Comparison of ENCODE assay signal across 12 cellular contexts in genomic region chrX:8758706-8759105, GRCh38. TPM values are rescaled to one million over a fixed set of nuclear protein-coding genes. Genes with fewer than 3 reads are reported as not detected.
DNase-seq lines count a peak whose midpoint lies in the region; ATAC-seq and TF ChIP-seq lines count a peak whose summit lies in the region.
"Not testable (repeated sequence)": the region's sequence is repeated elsewhere in the genome, so short reads cannot be mapped to it uniquely, and the experiment has no call there.
"Had no signal": no experiment of that assay in that cellular context is flagged by ENCODE, and none has a peak within 500 bp of the region (broad histone marks: within the 10 kb centered on the region; RNA-seq: fewer than 3 reads in every experiment).

No MANE protein-coding gene starts in this region.

- H3K4me2 ChIP-seq in IMR-90 (ENCODE audit: low read depth, low read length) = not testable (repeated sequence)
- peak overlapping the region; percentile 40 for H3K4me2 ChIP-seq in osteoblast (ENCODE audit: insufficient read depth, low read length)

- H2BK120ac ChIP-seq in IMR-90 (ENCODE audit: low read depth, low read length) = not testable (repeated sequence)

- not testable (repeated sequence) for H2AK9ac ChIP-seq in IMR-90 (replicated peaks; ENCODE audit: low read depth, low read length, poor library complexity)

- H3K79me2 ChIP-seq in osteoblast (ENCODE audit: insufficient read depth, low read length) = not testable (repeated sequence)

- H3K9me1 ChIP-seq in IMR-90 (ENCODE audit: insufficient read depth, low read length) = not testable (repeated sequence)

- not testable (repeated sequence) for H4K20me1 ChIP-seq in IMR-90 (ENCODE audit: insufficient read depth, low read length); osteoblast (ENCODE audit: insufficient read depth, low read length)

- not testable (repeated sequence) for H3K9me3 ChIP-seq in AG04450 (ENCODE audit: control insufficient read depth, insufficient read depth, low read length); IMR-90 (ENCODE audit: control insufficient read depth, insufficient read depth, low read length); RWPE2 (ENCODE audit: severe bottlenecking); osteoblast (ENCODE audit: low read depth, low read length)

- H3K23ac ChIP-seq in IMR-90 (ENCODE audit: low read depth, low read length) = not testable (repeated sequence)

- DNase-seq in AG04450 (ENCODE audit: low read depth, low spot score); RWPE2 (ENCODE audit: low spot score); epithelial cell of prostate (ENCODE audit: low read depth, low spot score); osteoblast (ENCODE audit: insufficient read length, low spot score, missing footprints): not testable (repeated sequence)
- DNase-seq in EL = peak; percentile 9
- peak; percentile 35 for DNase-seq in IMR-90
- DNase-seq in brain microvascular endothelial cell = peak; percentile 24
- peak; percentile 3 to 36 for DNase-seq in foreskin fibroblast

- not testable (repeated sequence) for H3K27me3 ChIP-seq in AG04450 (ENCODE audit: control insufficient read depth, insufficient read depth, low read length); IMR-90 (ENCODE audit: control insufficient read depth, insufficient read depth, low read length); RWPE2 (ENCODE audit: insufficient read depth, poor library complexity, severe bottlenecking); brain microvascular endothelial cell (replicated peaks); osteoblast (ENCODE audit: insufficient read depth, low read length)

- not testable (repeated sequence) for H4K5ac ChIP-seq in IMR-90 (ENCODE audit: low read depth, low read length)

- H2BK5ac ChIP-seq in IMR-90 (ENCODE audit: low read depth, low read length, poor library complexity, severe bottlenecking) = not testable (repeated sequence)

- not testable (repeated sequence) for H3K4ac ChIP-seq in IMR-90 (ENCODE audit: low read depth, low read length)

- not testable (repeated sequence) for H3K36me3 ChIP-seq in IMR-90 (ENCODE audit: control insufficient read depth, insufficient read depth, low read length); RWPE2 (ENCODE audit: low read depth); brain microvascular endothelial cell (replicated peaks); osteoblast (ENCODE audit: insufficient read depth, low read length)

- not testable (repeated sequence) for H2AK5ac ChIP-seq in IMR-90 (ENCODE audit: low read depth, low read length)

- H3K4me3 ChIP-seq in AG04450 (ENCODE audit: low read depth, low read length); IMR-90 (ENCODE audit: insufficient read depth, low read depth, low read length); RWPE2 (ENCODE audit: severe bottlenecking); brain microvascular endothelial cell (ENCODE audit: low read depth, low read length); foreskin fibroblast (ENCODE audit: low read depth in 1 of 2, low read length in 2 of 2); osteoblast (ENCODE audit: insufficient read depth, low read length): not testable (repeated sequence)

- not testable (repeated sequence) for BruUV-seq in IMR-90 (replicated peaks; lab: Mats Ljungman, UMichigan)

- not testable (repeated sequence) for H3K79me1 ChIP-seq in IMR-90 (ENCODE audit: low read depth in 1 of 2, low read length in 2 of 2)

- dilution Hi-C loops in IMR-90 (cut with HindIII; ENCODE audit: low sequenced_read_pairs, unreplicated experiment) = not testable (repeated sequence)

- TF ChIP-seq POLR2A in IMR-90 (IDR thresholded peaks at IDR 0.05; ENCODE audit: low read depth, low read length) = not testable (repeated sequence)

- not testable (repeated sequence) for H3K14ac ChIP-seq in IMR-90 (replicated peaks; ENCODE audit: low read depth, low read length)

- H3K18ac ChIP-seq in IMR-90 (ENCODE audit: low read depth, low read length) = not testable (repeated sequence)

- not testable (repeated sequence) for ATAC-seq in IMR-90 (ENCODE audit: low read depth); RWPE2 (ENCODE audit: low read depth)

- CTCF ChIA-PET in AG04450 (lab: Charles Lee) = interaction anchor here (1.0 kb wide), 1 partner anchor 57 kb away, joined by 4 read pairs; no protein-coding TSS in a partner anchor
- CTCF ChIA-PET in IMR-90 (lab: Yijun Ruan, JAX) = not testable (repeated sequence)

- no CpG with 5 or more reads among the region's 5 CpGs for WGBS in IMR-90 (ENCODE audit: extremely low coverage in 2 of 2, insufficient read length in 1 of 2), 2 experiments

- not testable (repeated sequence) for TF ChIP-seq CTCF in AG04450 (IDR thresholded peaks at IDR 0.05; ENCODE audit: low read depth, low read length); IMR-90 (conservative IDR thresholded peaks at IDR 0.05; ENCODE audit: low read depth, low read length); RWPE2 (IDR thresholded peaks at IDR 0.05; ENCODE audit: poor library complexity, severe bottlenecking); brain microvascular endothelial cell (IDR thresholded peaks at IDR 0.05; ENCODE audit: low read depth, low read length, missing control alignments); foreskin fibroblast (IDR thresholded peaks at IDR 0.05; ENCODE audit: low read depth, low read length); osteoblast (IDR thresholded peaks at IDR 0.05; ENCODE audit: extremely low read depth, low read depth, low read length)

- not testable (repeated sequence) for H3K4me1 ChIP-seq in IMR-90 (ENCODE audit: control insufficient read depth, insufficient read depth, low read length); RWPE2 (ENCODE audit: insufficient read depth, poor library complexity, severe bottlenecking); osteoblast (ENCODE audit: insufficient read depth, low read length)

- in situ Hi-C loops in IMR-90 (cut with MboI; ENCODE audit: low sequenced_read_pairs); brain microvascular endothelial cell (cut with HindIII; ENCODE audit: low pct_ligation_motif_present, low sequenced_read_pairs): not testable (repeated sequence)

- H2BK15ac ChIP-seq in IMR-90 (ENCODE audit: low read depth, low read length) = not testable (repeated sequence)

- H3K9ac ChIP-seq in IMR-90 (ENCODE audit: low read depth, low read length) = not testable (repeated sequence)

- not testable (repeated sequence) for TF ChIP-seq RAD21 in IMR-90 (IDR thresholded peaks at IDR 0.05; ENCODE audit: low read length)

- H3K56ac ChIP-seq in IMR-90 (ENCODE audit: extremely low read depth, insufficient read depth, low read length) = not testable (repeated sequence)

- peak overlapping the region; percentile 50 for H3K27ac ChIP-seq in AG04450 (ENCODE audit: low read depth, low read length)
- H3K27ac ChIP-seq in IMR-90 (ENCODE audit: insufficient read depth, low read length) = not testable (repeated sequence)
- H3K27ac ChIP-seq in RWPE2 (ENCODE audit: poor library complexity, severe bottlenecking) = peak overlapping the region; percentile 81
- peak overlapping the region; percentile 55 for H3K27ac ChIP-seq in brain microvascular endothelial cell
- H3K27ac ChIP-seq in epithelial cell of prostate = peak overlapping the region; percentile 64
- peak overlapping the region; percentile 88 for H3K27ac ChIP-seq in osteoblast (ENCODE audit: low read depth, low read length)

- not testable (repeated sequence) for H4K8ac ChIP-seq in IMR-90 (ENCODE audit: low read depth in 2 of 2, low read length in 2 of 2)

- intact Hi-C loops in IMR-90 (cut with micrococcal nuclease) = not testable (repeated sequence)

- not testable (repeated sequence) for H2BK20ac ChIP-seq in IMR-90 (ENCODE audit: low read depth, low read length)

- H2AFZ ChIP-seq in IMR-90 (replicated peaks; ENCODE audit: low read length, poor library complexity); osteoblast (ENCODE audit: low read length): not testable (repeated sequence)

- POLR2A ChIA-PET in AG04450 (lab: Yijun Ruan, JAX); IMR-90 (lab: Charles Lee; ENCODE audit: unreplicated experiment): not testable (repeated sequence)

- not testable (repeated sequence) for H4K91ac ChIP-seq in IMR-90 (ENCODE audit: insufficient read depth, low read depth, low read length)

RNA-seq across cellular contexts. Expression of gene ANOS1, which starts 26.8 kb away (rescaled TPM):
- 0.21 and 0.30 TPM in 2 replicates for polyA plus RNA-seq in AG04450 (2011; rRNA removed)
- 0.18 and 0.30 TPM in 2 replicates for polyA minus RNA-seq in AG04450 (2011; rRNA and poly(A)+ RNA removed)
- total RNA-seq in IMR-90 (2012; rRNA removed) = under 0.01 TPM in 2 replicates
- polyA plus RNA-seq in IMR-90 (2012; rRNA removed) = 0.07 and 0.17 TPM in 2 replicates
- 0.03 and 0.13 TPM in 2 replicates for polyA plus RNA-seq in IMR-90 (2012; cell fraction: cytosol; rRNA removed)
- 0.03 and 0.07 TPM in 2 replicates for polyA plus RNA-seq in IMR-90 (2012; cell fraction: nucleus; rRNA removed; ENCODE audit: low replicate concordance)
- 1.1 and 1.5 TPM in 2 replicates for total RNA-seq in osteoblast
- total RNA-seq: G401 had no signal
- polyA plus RNA-seq: CD4-positive, alpha-beta memory T cell had no signal

RNA-seq across cellular contexts. Expression of gene FAM9A, which starts 42.5 kb away (rescaled TPM):
- polyA plus RNA-seq in AG04450 (2011; rRNA removed) (not detected in 2 replicates), IMR-90 (2012; rRNA removed) (not detected in 2 replicates)
- polyA minus RNA-seq in AG04450 (2011; rRNA and poly(A)+ RNA removed) = not detected in 2 replicates
- total RNA-seq in IMR-90 (2012; rRNA removed) (not detected in 2 replicates), osteoblast (not detected in 2 replicates)
- not detected in 2 replicates for polyA plus RNA-seq in IMR-90 (2012; cell fraction: cytosol; rRNA removed)
- not detected in 2 replicates for polyA plus RNA-seq in IMR-90 (2012; cell fraction: nucleus; rRNA removed; ENCODE audit: low replicate concordance)
- total RNA-seq: CD4-positive, alpha-beta memory T cell; G401; GM12878; H7 had no signal
- polyA plus RNA-seq: CD4-positive, alpha-beta memory T cell; GM12878 had no signal
